Comparison of ENCODE assay signal across 10 cellular contexts in genomic region chr3:42936157-42936981, GRCh38. TPM values are rescaled to one million over a fixed set of nuclear protein-coding genes. Genes with fewer than 3 reads are reported as not detected.
DNase-seq lines count a peak whose midpoint lies in the region; ATAC-seq and TF ChIP-seq lines count a peak whose summit lies in the region.
"Had no signal": no experiment of that assay in that cellular context is flagged by ENCODE, and none has a peak within 500 bp of the region (broad histone marks: within the 10 kb centered on the region; RNA-seq: fewer than 3 reads in every experiment).

No MANE protein-coding gene starts in this region.

- ATAC-seq in RWPE2 (ENCODE audit: low read depth) (peak; percentile 95), GM18505 (IDR thresholded peaks at IDR 0.05; ENCODE audit: unreplicated experiment) (no peak)

- CTCF ChIA-PET in AG04450 (lab: Charles Lee), result no interaction called here

- no peak for TF ChIP-seq CTCF in AG04450 (IDR thresholded peaks at IDR 0.05; ENCODE audit: low read depth, low read length)
- TF ChIP-seq CTCF in RWPE2 (IDR thresholded peaks at IDR 0.05; ENCODE audit: poor library complexity, severe bottlenecking), result no peak
- TF ChIP-seq CTCF in fibroblast of mammary gland (conservative IDR thresholded peaks at IDR 0.05; ENCODE audit: control insufficient read depth, insufficient read depth, low read depth, low read length), result no peak

- H3K27me3 ChIP-seq in AG04450 (ENCODE audit: control insufficient read depth, insufficient read depth, low read length) (no peaks in the 10 kb centered on the region), RWPE2 (ENCODE audit: insufficient read depth, poor library complexity, severe bottlenecking) (no peaks in the 10 kb centered on the region)

- H3K9me3 ChIP-seq in AG04450 (ENCODE audit: control insufficient read depth, insufficient read depth, low read length), result peaks cover 4% of the 10 kb centered on the region; the same call in 1 of the 2 replicates
- H3K9me3 ChIP-seq in RWPE2 (ENCODE audit: severe bottlenecking), result no peaks in the 10 kb centered on the region

- peaks cover 24% of the 10 kb centered on the region for H3K36me3 ChIP-seq in RWPE2 (ENCODE audit: low read depth)

- H3K27ac ChIP-seq in AG04450 (ENCODE audit: low read depth, low read length) (peak overlapping the region; percentile 23), RWPE2 (ENCODE audit: poor library complexity, severe bottlenecking) (no peak overlapping the region)

- DNase-seq in AG04450 (ENCODE audit: low read depth, low spot score), result peak; percentile 10
- DNase-seq in RWPE2 (ENCODE audit: low spot score), result peak; percentile 79
- peak; percentile 36 for DNase-seq in fibroblast of mammary gland (ENCODE audit: low read depth)
- DNase-seq in occipital lobe (lab: John Stamatoyannopoulos, UW), result peak; percentile 24
- no peak for DNase-seq in NCI-H526 treated with DMSO at 0.1 percent for 48 hours (lab: John Stamatoyannopoulos, UW)
- no peak for DNase-seq in NCI-H1092 treated with DMSO at 0.1 percent for 48 hours (lab: John Stamatoyannopoulos, UW)
- no peak for DNase-seq in SKM-1 treated with dmso at 0.1 percent for 144 hours (lab: John Stamatoyannopoulos, UW; ENCODE audit: unreplicated experiment)
- DNase-seq: activated CD4-positive, alpha-beta T cell treated with anti-CD3 and anti-CD28 coated beads for 1 hour; NCI-H2227 treated with DMSO at 0.1 percent for 48 hours had no signal

- H3K4me3 ChIP-seq in AG04450 (ENCODE audit: low read depth, low read length), result peak overlapping the region; percentile 61
- H3K4me3 ChIP-seq in RWPE2 (ENCODE audit: severe bottlenecking), result peak overlapping the region; percentile 51
- peak overlapping the region; percentile 33 for H3K4me3 ChIP-seq in fibroblast of mammary gland (ENCODE audit: control insufficient read depth, low read depth, low read length)

- POLR2A ChIA-PET in AG04450 (lab: Yijun Ruan, JAX), result no interaction called here

- H3K4me1 ChIP-seq in RWPE2 (ENCODE audit: insufficient read depth, poor library complexity, severe bottlenecking), result peaks cover 5% of the 10 kb centered on the region

- no peak for TF ChIP-seq POLR2A in GM18505 (IDR thresholded peaks at IDR 0.05; ENCODE audit: borderline replicate concordance, extremely low read depth, insufficient read depth, insufficient read length)

RNA-seq across cellular contexts. Expression of gene ZNF662, which starts 30.4 kb away (rescaled TPM):
- polyA plus RNA-seq in AG04450 (2011; rRNA removed), result 1.3 TPM in 2 replicates
- 0.87 and 1.4 TPM in 2 replicates for polyA minus RNA-seq in AG04450 (2011; rRNA and poly(A)+ RNA removed)
- total RNA-seq in occipital lobe, result 20.4 TPM

RNA-seq across cellular contexts. Expression of gene GASK1A, which starts 42.7 kb away (rescaled TPM):
- 0.43 and 0.46 TPM in 2 replicates for polyA plus RNA-seq in AG04450 (2011; rRNA removed)
- 0.70 and 0.78 TPM in 2 replicates for polyA minus RNA-seq in AG04450 (2011; rRNA and poly(A)+ RNA removed)
- 8.4 TPM for total RNA-seq in occipital lobe

Comparison
In these comparisons a context has a peak if more than half of its experiments do, and no peak if none do; other contexts are left out.
1. DNase-seq: peak in AG04450 (single experiment), RWPE2 (single experiment), fibroblast of mammary gland (single experiment) and occipital lobe (single experiment); none in NCI-H526 treated with DMSO at 0.1 percent for 48 hours (single experiment), NCI-H1092 treated with DMSO at 0.1 percent for 48 hours (single experiment) and SKM-1 treated with dmso at 0.1 percent for 144 hours (single experiment).
2. Peak in every context shown above with its lines, with median percentiles within 50 percentile points of each other: H3K4me3 ChIP-seq.